ENCODE assay signal across 8 cellular contexts in the genomic region with DNA sequence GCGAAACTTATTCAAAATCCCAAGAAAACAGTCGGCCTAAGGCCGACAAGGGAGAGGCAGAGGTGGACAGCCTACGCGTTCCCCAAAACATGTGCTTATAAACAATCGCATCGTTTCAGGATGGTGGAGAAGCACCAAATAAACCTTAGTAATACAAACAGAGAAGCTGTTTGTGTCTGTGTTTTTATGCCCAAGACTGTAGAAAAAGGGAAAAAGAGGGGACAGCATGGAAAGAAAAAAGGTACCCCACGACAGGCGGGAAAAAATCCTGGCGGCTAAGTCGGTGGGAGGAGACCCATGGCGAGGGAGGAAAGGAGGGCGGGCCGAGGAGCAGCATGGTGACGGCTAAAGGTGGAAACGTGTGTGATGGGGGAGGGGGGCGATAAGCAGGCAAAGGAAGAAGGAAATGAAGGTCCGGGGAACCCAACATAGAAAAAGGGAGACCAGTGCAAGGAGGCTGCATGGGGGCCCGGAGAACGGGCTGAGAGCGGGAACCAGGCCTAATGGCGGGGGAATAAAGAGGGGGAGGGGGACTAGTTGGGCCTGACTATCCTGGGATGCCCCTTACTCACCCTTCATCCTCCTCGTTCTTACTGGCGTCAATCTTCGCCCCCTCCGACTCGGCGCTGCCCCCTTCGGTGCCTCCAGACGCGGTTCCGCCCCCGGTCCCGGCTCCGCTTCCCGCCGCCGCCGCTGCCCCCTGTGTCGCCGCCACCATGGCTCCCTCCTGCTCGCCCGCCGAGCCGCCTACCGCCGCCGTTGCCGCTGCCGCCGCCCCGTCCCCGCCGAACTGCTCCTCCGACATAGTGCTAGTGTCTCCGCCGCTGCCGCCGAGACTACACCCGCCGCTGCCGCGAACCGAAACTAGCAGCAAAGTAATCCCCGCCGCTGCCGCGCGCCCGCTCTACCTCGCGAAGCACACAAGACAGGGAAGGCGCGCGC. TPM values are rescaled to one million over a fixed set of nuclear protein-coding genes. Genes with fewer than 3 reads are reported as not detected.
DNase-seq lines count a peak whose midpoint lies in the region; ATAC-seq and TF ChIP-seq lines count a peak whose summit lies in the region.

No MANE protein-coding gene starts in this region.

- ATAC-seq in GM18870 (IDR thresholded peaks at IDR 0.05; ENCODE audit: unreplicated experiment) (peak; percentile 17), HG03139 (IDR thresholded peaks at IDR 0.05; ENCODE audit: unreplicated experiment) (peak; percentile 10), left lobe of liver (peak; percentile 61)

- H3K27me3 ChIP-seq in AG04450 (ENCODE audit: control insufficient read depth, insufficient read depth, low read length): no peaks in the 10 kb centered on the region

- DNase-seq in AG04450 (ENCODE audit: low read depth, low spot score) (no peak), NCI-H226 (peak; percentile 68), choroid plexus epithelial cell (ENCODE audit: low read depth) (peak; percentile 70), left lobe of liver (ENCODE audit: low spot score) (peak; percentile 79)
- peak; percentile 68 to 73 for DNase-seq in activated CD4-positive, alpha-beta T cell treated with anti-CD3 and anti-CD28 coated beads for 24 hours (ENCODE audit: low read depth in 2 of 2)
- peak; percentile 80 to 82 for DNase-seq in stimulated activated CD4-positive, alpha-beta T cell treated with anti-CD3 and anti-CD28 coated beads, Interleukin-2, amount 100 ng/mL, for 24 hours

- POLR2A ChIA-PET in AG04450 (lab: Yijun Ruan, JAX): interaction anchor here (0.6 to 2.3 kb wide), 13 partner anchors 8 to 1082 kb away, joined by 3 to 71 read pairs (median 4); partner anchors contain the start of genes ENOPH1, HELQ, HNRNPDL and MRPS18C

- TF ChIP-seq CTCF in AG04450 (IDR thresholded peaks at IDR 0.05; ENCODE audit: low read depth, low read length) (no peak), choroid plexus epithelial cell (conservative IDR thresholded peaks at IDR 0.05; ENCODE audit: low read depth, low read length) (no peak)

- H3K27ac ChIP-seq in AG04450 (ENCODE audit: low read depth, low read length): peak overlapping the region; percentile 97

- H3K9me3 ChIP-seq in AG04450 (ENCODE audit: control insufficient read depth, insufficient read depth, low read length): no peaks in the 10 kb centered on the region; the same call in 1 of the 2 replicates

- peak overlapping the region; percentile 98 for H3K4me3 ChIP-seq in AG04450 (ENCODE audit: low read depth, low read length)
- H3K4me3 ChIP-seq in choroid plexus epithelial cell (ENCODE audit: low read depth, low read length): peak overlapping the region; percentile 99

- CTCF ChIA-PET in AG04450 (lab: Charles Lee): interaction anchor here (3.6 kb wide), 1 partner anchor 12 kb away, joined by 39 read pairs; no protein-coding TSS in a partner anchor

RNA-seq across cellular contexts. Expression of gene HNRNPD, which starts 0.6 kb away (rescaled TPM):
- 73.4 and 93.8 TPM in 2 replicates for polyA plus RNA-seq in AG04450 (2011; rRNA removed)
- polyA minus RNA-seq in AG04450 (2011; rRNA and poly(A)+ RNA removed): 20.1 and 30.5 TPM in 2 replicates
- 42.9 TPM for total RNA-seq in left lobe of liver

RNA-seq across cellular contexts. Expression of gene HNRNPDL, which starts 57.1 kb away (rescaled TPM):
- 191 and 275 TPM in 2 replicates for polyA plus RNA-seq in AG04450 (2011; rRNA removed)
- 40.0 and 58.5 TPM in 2 replicates for polyA minus RNA-seq in AG04450 (2011; rRNA and poly(A)+ RNA removed)
- 52.1 TPM for total RNA-seq in left lobe of liver

RNA-seq across cellular contexts. Expression of gene ENOPH1, which starts 57.2 kb away (rescaled TPM):
- 17.0 and 19.7 TPM in 2 replicates for polyA plus RNA-seq in AG04450 (2011; rRNA removed)
- polyA minus RNA-seq in AG04450 (2011; rRNA and poly(A)+ RNA removed): 6.9 and 8.4 TPM in 2 replicates
- total RNA-seq in left lobe of liver: 7.8 TPM

Comparison
In these comparisons a context has a peak if more than half of its experiments do, and no peak if none do; other contexts are left out.
1. ATAC-seq: peak in every context shown above with its lines; median percentile 61 in left lobe of liver; 17 in GM18870; 10 in HG03139.